8 cellular contexts compared by ENCODE assay signal in the genomic region with DNA sequence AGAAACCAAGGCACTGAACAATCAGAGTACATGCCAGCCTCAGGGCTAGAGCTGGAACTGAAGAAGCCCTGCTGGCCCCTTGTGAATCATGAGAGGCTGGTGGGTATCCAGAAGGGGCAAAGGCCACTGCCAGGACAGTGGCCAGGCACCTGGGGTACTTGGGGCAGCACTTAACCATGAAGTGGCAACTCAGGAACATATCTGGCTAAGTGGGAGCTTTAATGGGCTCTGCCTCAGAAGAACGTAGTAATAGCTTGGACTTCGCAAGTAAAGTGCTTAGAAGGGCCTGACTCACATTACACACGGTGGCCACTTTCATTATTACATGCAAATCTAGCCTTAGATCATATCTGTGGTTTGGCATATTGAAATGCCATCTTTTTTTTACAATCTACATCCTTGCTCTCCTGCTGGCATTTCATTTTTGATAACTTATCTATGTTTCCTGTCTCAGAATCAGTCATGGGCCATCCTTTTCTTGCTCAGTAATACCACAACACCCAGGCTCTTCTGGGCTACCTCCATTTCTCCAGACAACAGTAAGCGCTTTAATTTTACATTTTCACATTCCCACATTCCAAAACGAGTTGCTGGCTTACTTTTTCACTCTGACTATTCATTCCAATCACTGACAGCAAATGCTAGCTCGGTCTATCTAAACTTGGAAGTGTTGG. TPM values are rescaled to one million over a fixed set of nuclear protein-coding genes. Genes with fewer than 3 reads are reported as not detected.
A peak's percentile ranks its signal among the peaks of the same experiment; 100 is the strongest.
DNase-seq lines count a peak whose midpoint lies in the region; ATAC-seq and TF ChIP-seq lines count a peak whose summit lies in the region.

No MANE protein-coding gene starts in this region.

- POLR2A ChIA-PET in CD8-positive, alpha-beta T cell (lab: Charles Lee), result no interaction called here

- H3K27me3 ChIP-seq in CD8-positive, alpha-beta T cell (ENCODE audit: insufficient read depth, low read length), result no peaks in the 10 kb centered on the region
- H3K27me3 ChIP-seq in body of pancreas (no peaks in the 10 kb centered on the region), right cardiac atrium (ENCODE audit: control insufficient read depth, insufficient read depth) (no peaks in the 10 kb centered on the region)

- TF ChIP-seq CTCF in CD8-positive, alpha-beta T cell (IDR thresholded peaks at IDR 0.05), result no peak
- TF ChIP-seq CTCF in fibroblast of mammary gland (conservative IDR thresholded peaks at IDR 0.05; ENCODE audit: control insufficient read depth, insufficient read depth, low read depth, low read length) (no peak), body of pancreas (IDR thresholded peaks at IDR 0.05) (no peak)

- intact Hi-C loops in CD8-positive, alpha-beta T cell (cut with DNase I, micrococcal nuclease), result no loop called here
- intact Hi-C loops in body of pancreas (cut with DNase I), result no loop called here
- intact Hi-C loops in right cardiac atrium (cut with DNase I), result no loop called here

- peaks cover 23% of the 10 kb centered on the region for H3K4me1 Mint-ChIP-seq in CD8-positive, alpha-beta T cell (ENCODE audit: low read depth)

- no peaks in the 10 kb centered on the region for H3K27me3 Mint-ChIP-seq in CD8-positive, alpha-beta T cell (ENCODE audit: low read depth)

- DNase-seq in CD8-positive, alpha-beta T cell, result no peak
- DNase-seq in NCI-H526 treated with DMSO at 0.1 percent for 48 hours (lab: John Stamatoyannopoulos, UW), result peak; percentile 63
- DNase-seq in fibroblast of mammary gland (ENCODE audit: low read depth), result peak; percentile 46
- DNase-seq in AG08396 (ENCODE audit: low spot score), result no peak
- DNase-seq in retina, result no peak
- no peak for DNase-seq in body of pancreas
- no peak for DNase-seq in right cardiac atrium

- peaks cover 57% of the 10 kb centered on the region for H3K36me3 Mint-ChIP-seq in CD8-positive, alpha-beta T cell

- H3K36me3 ChIP-seq in CD8-positive, alpha-beta T cell (ENCODE audit: insufficient read depth, low read length), result peaks cover 7% of the 10 kb centered on the region
- H3K36me3 ChIP-seq in body of pancreas (replicated peaks in 1 of 2; ENCODE audit: insufficient read depth in 1 of 2, low read depth in 2 of 2), result peaks cover 0 to 3% of the 10 kb centered on the region in 2 donors

- H3K4me1 ChIP-seq in CD8-positive, alpha-beta T cell (ENCODE audit: insufficient read depth, low read length), result no peaks in the 10 kb centered on the region
- H3K4me1 ChIP-seq in body of pancreas, result peaks cover 6% of the 10 kb centered on the region
- peaks cover 5% of the 10 kb centered on the region for H3K4me1 ChIP-seq in right cardiac atrium (ENCODE audit: control insufficient read depth, insufficient read depth, low read length)

- H3K9me3 ChIP-seq in CD8-positive, alpha-beta T cell (ENCODE audit: low read length), result no peaks in the 10 kb centered on the region
- H3K9me3 ChIP-seq in body of pancreas, result no peaks in the 10 kb centered on the region
- H3K9me3 ChIP-seq in right cardiac atrium (ENCODE audit: control insufficient read depth, low read length), result no peaks in the 10 kb centered on the region

- H3K27ac ChIP-seq in CD8-positive, alpha-beta T cell (ENCODE audit: low read depth, low read length), result no peak overlapping the region
- H3K27ac ChIP-seq in body of pancreas, result no peak overlapping the region
- no peak overlapping the region for H3K27ac ChIP-seq in right cardiac atrium (ENCODE audit: low read length)

- TF ChIP-seq POLR2A in body of pancreas (IDR thresholded peaks at IDR 0.05), result no peak

- ATAC-seq in CD8-positive, alpha-beta T cell, result peak; percentile 65
- ATAC-seq in GM19455 (IDR thresholded peaks at IDR 0.05; ENCODE audit: unreplicated experiment), result peak; percentile 63
- ATAC-seq in body of pancreas, result no peak
- ATAC-seq in right cardiac atrium, result no peak

- no peak overlapping the region for H3K4me3 Mint-ChIP-seq in CD8-positive, alpha-beta T cell

- no peaks in the 10 kb centered on the region for H3K9me3 Mint-ChIP-seq in CD8-positive, alpha-beta T cell

- H3K4me3 ChIP-seq in CD8-positive, alpha-beta T cell (ENCODE audit: low read depth, low read length), result no peak overlapping the region
- H3K4me3 ChIP-seq in fibroblast of mammary gland (ENCODE audit: control insufficient read depth, low read depth, low read length) (no peak overlapping the region), body of pancreas (no peak overlapping the region), right cardiac atrium (ENCODE audit: low read length) (no peak overlapping the region)

- no peak overlapping the region for H3K27ac Mint-ChIP-seq in CD8-positive, alpha-beta T cell

- CTCF ChIA-PET in CD8-positive, alpha-beta T cell (lab: Charles Lee), result interaction anchor here (1.0 to 1.1 kb wide), 3 partner anchors 12 to 47 kb away, joined by 3 to 4 read pairs (median 3); no protein-coding TSS in a partner anchor

- 81% methylated on average over 6 of the region's 6 CpGs for WGBS in body of pancreas, 2 donors
- WGBS in right cardiac atrium, result 64% methylated on average over 6 of the region's 6 CpGs

RNA-seq across cellular contexts. Expression of gene NAPB, which starts 21.6 kb away (rescaled TPM):
- 10 to 100 TPM; 10.9 to 11.7 TPM for total RNA-seq in CD8-positive, alpha-beta T cell
- total RNA-seq in body of pancreas (10 to 100 TPM in 1 of 2 donors, 1 to 10 TPM in 1; 9.9 to 12.7 TPM), right cardiac atrium (1 to 10 TPM; 6.7 to 8.7 (median 7.8) TPM)
- polyA plus RNA-seq in right cardiac atrium, result 4.3 TPM

RNA-seq across cellular contexts. Expression of gene GZF1, which starts 37.7 kb away (rescaled TPM):
- total RNA-seq in CD8-positive, alpha-beta T cell, result 10 to 100 TPM; 44.9 to 49.5 TPM
- 1 to 10 TPM; 1.6 to 6.2 TPM for total RNA-seq in body of pancreas
- 10 to 100 TPM; 19.1 to 24.8 (median 21.1) TPM for total RNA-seq in right cardiac atrium
- polyA plus RNA-seq in right cardiac atrium, result 10.4 TPM

RNA-seq across cellular contexts. Expression of gene CSTL1, which starts 39.8 kb away (rescaled TPM):
- not detected for total RNA-seq in CD8-positive, alpha-beta T cell
- not detected for total RNA-seq in body of pancreas
- not detected for total RNA-seq in right cardiac atrium
- polyA plus RNA-seq in right cardiac atrium, result not detected

RNA-seq across cellular contexts. Expression of gene NXT1, which starts 49.1 kb away (rescaled TPM):
- total RNA-seq in CD8-positive, alpha-beta T cell, result 10 to 100 TPM; 52.4 to 52.5 TPM
- 10 to 100 TPM in 1 of 2 donors, 1 to 10 TPM in 1; 6.5 to 16.2 TPM for total RNA-seq in body of pancreas
- 10 to 100 TPM in 1 of 4 donors, 1 to 10 TPM in 3; 7.4 to 16.9 (median 8.7) TPM for total RNA-seq in right cardiac atrium
- 9.7 TPM for polyA plus RNA-seq in right cardiac atrium

RNA-seq across cellular contexts. Expression of gene CST11, which starts 53.0 kb away (rescaled TPM):
- not detected for total RNA-seq in CD8-positive, alpha-beta T cell
- total RNA-seq in body of pancreas (not detected), right cardiac atrium (not detected)
- not detected for polyA plus RNA-seq in right cardiac atrium

Comparison
In these comparisons a context has a peak if more than half of its experiments do, and no peak if none do; other contexts are left out.
1. ATAC-seq: peak in CD8-positive, alpha-beta T cell (single experiment) and GM19455 (single experiment); none in body of pancreas (single experiment) and right cardiac atrium (0 of 2).
2. DNase-seq: peak in NCI-H526 treated with DMSO at 0.1 percent for 48 hours (single experiment) and fibroblast of mammary gland (single experiment); none in CD8-positive, alpha-beta T cell (0 of 7), AG08396 (single experiment), retina (single experiment), body of pancreas (0 of 4) and right cardiac atrium (0 of 3).